Comparison of ENCODE assay signal across 15 cellular contexts in genomic region chr5:15007549-15008142, GRCh38.
DNase-seq lines count a peak whose midpoint lies in the region; ATAC-seq and TF ChIP-seq lines count a peak whose summit lies in the region.
"Had no signal": no experiment of that assay in that cellular context is flagged by ENCODE, and none has a peak within 500 bp of the region (broad histone marks: within the 10 kb centered on the region; RNA-seq: fewer than 3 reads in every experiment).

No MANE protein-coding gene starts in this region.

- DNase-seq in GM03348 (ENCODE audit: low spot score) (peak; percentile 18), RWPE2 (ENCODE audit: low spot score) (no peak), right atrium auricular region (ENCODE audit: low spot score) (no peak)
- no peak for DNase-seq in stimulated activated CD4-positive, alpha-beta T cell treated with anti-CD3 and anti-CD28 coated beads, Interleukin-4, amount 100 ng/mL, for 1 hour
- DNase-seq: activated CD4-positive, alpha-beta memory T cell treated with anti-CD3 and anti-CD28 coated beads for 36 hours; activated T-cell treated with anti-CD3 and anti-CD28 coated beads, Interleukin-2, amount 50 U/mL, for 4 hours; naive thymus-derived CD4-positive, alpha-beta T cell; NCI-H1092; NCI-H2107 had no signal

- H3K4me3 ChIP-seq in RWPE2 (ENCODE audit: severe bottlenecking) = no peak overlapping the region
- H3K4me3 ChIP-seq in right atrium auricular region = no peak overlapping the region
- H3K4me3 ChIP-seq in subcutaneous abdominal adipose tissue (ENCODE audit: low read depth in 1 of 5, low read length in 5 of 5) = no peak overlapping the region
- H3K4me3 ChIP-seq: BLaER1, K562, lung had no signal

- H3K27ac ChIP-seq in RWPE2 (ENCODE audit: poor library complexity, severe bottlenecking) (peak overlapping the region; percentile 75), right atrium auricular region (peak overlapping the region; percentile 61 to 78), subcutaneous abdominal adipose tissue (ENCODE audit: low read depth, low read length) (peak overlapping the region; percentile 71)
- H3K27ac ChIP-seq: BLaER1 had no signal

- ATAC-seq in RWPE2 (ENCODE audit: low read depth) (no peak), HG03460 (IDR thresholded peaks at IDR 0.05; ENCODE audit: unreplicated experiment) (no peak), HG03175 (IDR thresholded peaks at IDR 0.05; ENCODE audit: unreplicated experiment) (no peak)
- ATAC-seq: activated T-cell treated with anti-CD3 and anti-CD28 coated beads, Interleukin-2, amount 50 U/mL, for 4 hours; naive thymus-derived CD4-positive, alpha-beta T cell had no signal

- TF ChIP-seq CTCF in RWPE2 (IDR thresholded peaks at IDR 0.05; ENCODE audit: poor library complexity, severe bottlenecking) (no peak), right atrium auricular region (IDR thresholded peaks at IDR 0.05) (no peak)

- H3K9ac ChIP-seq in subcutaneous abdominal adipose tissue (ENCODE audit: low read length in 5 of 5) = no peak overlapping the region
- H3K9ac ChIP-seq: BLaER1 had no signal

- H3K4me1 ChIP-seq in RWPE2 (ENCODE audit: insufficient read depth, poor library complexity, severe bottlenecking) (peaks cover 25% of the 10 kb centered on the region), right atrium auricular region (peaks cover 0 to 35% of the 10 kb centered on the region in 2 donors), subcutaneous abdominal adipose tissue (ENCODE audit: control insufficient read depth in 5 of 5, insufficient read depth in 5 of 5, low read length in 5 of 5) (peaks cover 6 to 34% (median 13%) of the 10 kb centered on the region in 5 donors)

- no peaks in the 10 kb centered on the region for H3K36me3 ChIP-seq in RWPE2 (ENCODE audit: low read depth)
- no peaks in the 10 kb centered on the region for H3K36me3 ChIP-seq in right atrium auricular region
- H3K36me3 ChIP-seq in subcutaneous abdominal adipose tissue (ENCODE audit: control insufficient read depth in 5 of 5, insufficient read depth in 5 of 5, low read length in 5 of 5) = no peaks in the 10 kb centered on the region
- H3K36me3 ChIP-seq: BLaER1 had no signal

- H3K9me3 ChIP-seq in RWPE2 (ENCODE audit: severe bottlenecking) (no peaks in the 10 kb centered on the region), right atrium auricular region (no peaks in the 10 kb centered on the region), subcutaneous abdominal adipose tissue (ENCODE audit: control insufficient read depth in 5 of 5, low read length in 5 of 5) (no peaks in the 10 kb centered on the region)
- H3K9me3 ChIP-seq: BLaER1 had no signal

- H3K27me3 ChIP-seq in RWPE2 (ENCODE audit: insufficient read depth, poor library complexity, severe bottlenecking) = no peaks in the 10 kb centered on the region
- H3K27me3 ChIP-seq in right atrium auricular region = no peaks in the 10 kb centered on the region
- no peaks in the 10 kb centered on the region for H3K27me3 ChIP-seq in subcutaneous abdominal adipose tissue (ENCODE audit: control insufficient read depth in 5 of 5, insufficient read depth in 4 of 5, low read length in 5 of 5)
- H3K27me3 ChIP-seq: BLaER1 had no signal
